In the genomic region with DNA sequence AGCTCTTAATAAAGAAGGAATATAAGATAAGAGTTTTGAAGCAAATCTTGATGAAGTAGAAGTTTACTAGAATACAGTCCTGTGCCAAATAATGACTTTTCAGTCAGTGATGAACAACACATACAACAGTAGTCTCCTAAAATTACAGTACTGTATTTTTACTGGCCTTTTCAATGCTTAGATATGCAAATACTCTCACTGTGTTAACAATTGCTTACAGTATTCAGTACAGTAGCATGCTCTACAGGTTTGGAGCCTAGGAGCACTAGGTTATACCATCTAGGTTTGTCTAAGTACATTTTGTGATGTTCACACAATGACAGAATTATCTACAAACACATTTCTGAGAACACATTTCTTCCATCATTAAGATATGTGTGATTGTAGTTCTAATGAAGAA, we compare ENCODE assay signal across 20 cellular contexts.
DNase-seq lines count a peak whose midpoint lies in the region; ATAC-seq, FAIRE-seq and TF ChIP-seq lines count a peak whose summit lies in the region.
"Had no signal": no experiment of that assay in that cellular context is flagged by ENCODE, and none has a peak within 500 bp of the region (broad histone marks: within the 10 kb centered on the region; RNA-seq: fewer than 3 reads in every experiment).

No MANE protein-coding gene starts in this region.

- no peaks in the 10 kb centered on the region for H3K36me3 ChIP-seq in KOPT-K1 (ENCODE audit: insufficient read depth, low read length)
- H3K36me3 ChIP-seq in iPS-18a (ENCODE audit: control insufficient read depth, low read depth, low read length): no peaks in the 10 kb centered on the region
- H3K36me3 ChIP-seq: Peyer's patch had no signal

- no peak overlapping the region for H3K4me3 ChIP-seq in iPS-18a (ENCODE audit: low read length)
- H3K4me3 ChIP-seq: A549, Peyer's patch had no signal

- H3K9me3 ChIP-seq in KOPT-K1 (ENCODE audit: insufficient read depth, low read length, poor library complexity, severe bottlenecking): no peaks in the 10 kb centered on the region
- H3K9me3 ChIP-seq in iPS-18a (ENCODE audit: control insufficient read depth, low read depth, low read length): no peaks in the 10 kb centered on the region
- H3K9me3 ChIP-seq: A549, Peyer's patch had no signal

- peak; percentile 38 for FAIRE-seq in D721Med (lab: Jason Lieb, UNC)
- FAIRE-seq: A549, G401.6, GM12892, HTR-8/SVneo had no signal

- DNase-seq in D721Med (ENCODE audit: insufficient read length, low spot score): no peak
- peak; percentile 71 for DNase-seq in NCI-H748 (lab: John Stamatoyannopoulos, UW; ENCODE audit: unreplicated experiment)
- no peak for DNase-seq in NCI-H446 (lab: John Stamatoyannopoulos, UW)
- no peak for DNase-seq in activated CD4-positive, alpha-beta T cell treated with anti-CD3 and anti-CD28 coated beads, Interleukin-2, amount 50 U/mL, for 4 hours
- no peak for DNase-seq in left colon
- DNase-seq: COR-L47, Kasumi-1, NCI-H1417 treated with DMSO at 0.1 percent for 48 hours, NCI-H226, NCI-H82, Peyer's patch, SHP77 had no signal

- no peak for ATAC-seq in GM19455 (IDR thresholded peaks at IDR 0.05; ENCODE audit: unreplicated experiment)
- ATAC-seq in left colon: no peak
- ATAC-seq: A549, SK-N-SH treated with all-trans-retinoic acid at 6 μM for 48 hours had no signal

- H3K9ac ChIP-seq in iPS-18a (ENCODE audit: low read length): no peak overlapping the region

- peak overlapping the region; percentile 74 for H3K27ac ChIP-seq in KOPT-K1 (ENCODE audit: low read depth, low read length, poor library complexity, severe bottlenecking)
- H3K27ac ChIP-seq in iPS-18a (ENCODE audit: low read length): peak overlapping the region; percentile 9
- H3K27ac ChIP-seq: A549, Peyer's patch had no signal

- intact Hi-C loops in left colon (cut with DNase I, micrococcal nuclease): no loop called here

- H3K27me3 ChIP-seq in iPS-18a (ENCODE audit: control insufficient read depth, insufficient read depth, low read length): no peaks in the 10 kb centered on the region
- H3K27me3 ChIP-seq: Peyer's patch had no signal

- no peak for TF ChIP-seq CTCF in D721Med (IDR thresholded peaks at IDR 0.05; ENCODE audit: insufficient read depth, missing control alignments)

- peaks cover 7% of the 10 kb centered on the region for H3K4me1 ChIP-seq in iPS-18a (ENCODE audit: control insufficient read depth, low read depth, low read length)
- H3K4me1 ChIP-seq: A549, Peyer's patch had no signal
